25 cellular contexts compared by ENCODE assay signal in the genomic region with DNA sequence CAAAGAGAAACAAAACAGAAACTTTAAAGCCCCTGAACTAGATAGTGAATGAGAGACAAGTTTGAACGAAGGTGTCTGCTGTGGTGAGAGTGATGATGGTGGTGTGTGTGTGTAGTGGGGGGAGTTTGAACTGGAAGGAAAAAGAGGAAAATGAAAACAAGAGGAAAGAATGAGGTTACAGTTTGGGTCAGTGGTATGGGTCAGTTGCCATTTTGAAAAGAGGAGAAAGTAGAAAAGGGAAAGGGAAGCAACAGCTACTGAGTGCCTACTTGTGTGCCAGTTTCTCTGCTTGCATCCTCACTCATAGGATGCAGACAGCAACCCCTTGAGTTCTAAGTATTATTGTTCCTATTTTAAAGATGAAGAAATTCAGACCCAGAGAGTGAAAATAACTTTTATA. TPM values are rescaled to one million over a fixed set of nuclear protein-coding genes. Genes with fewer than 3 reads are reported as not detected.
"Had no signal": no experiment of that assay in that cellular context is flagged by ENCODE, and none has a peak within 500 bp of the region (broad histone marks: within the 10 kb centered on the region; RNA-seq: fewer than 3 reads in every experiment).

No MANE protein-coding gene starts in this region.

- H3K9ac ChIP-seq: KMS-11, SK-N-SH had no signal

- H3K4me1 Mint-ChIP-seq: T-cell had no signal

- H3K27ac ChIP-seq: KMS-11, RWPE1 had no signal

- H3K9me2 ChIP-seq: SK-N-SH had no signal

- H3K9me3 ChIP-seq: SK-N-SH had no signal

- ATAC-seq: Panc1, PC-3, T-cell had no signal

- DNase-seq: IMR-90, Kasumi-1, MM.1S, NCI-H1092 treated with DMSO at 0.1 percent for 48 hours, NCI-H1436, NCI-H187, NCI-H2029, NCI-H2081 treated with DMSO at 0.1 percent for 48 hours, NCI-H2171, NCI-H226, NCI-H446, NCI-H510A, NCI-H524 treated with DMSO at 0.1 percent for 48 hours, NCI-H69, NCI-H774, PC-3, SHP77, SK-N-SH, SW 1271, T-cell had no signal

- H3K36me3 Mint-ChIP-seq: T-cell had no signal

- H3K27ac Mint-ChIP-seq: T-cell had no signal

- H3K4me3 Mint-ChIP-seq: T-cell had no signal

- H3K4me2 ChIP-seq: KMS-11, SK-N-SH had no signal

- H3K9me3 Mint-ChIP-seq: T-cell had no signal

RNA-seq across cellular contexts. Expression of a gene that starts 26.0 kb away (rescaled TPM):
- total RNA-seq: OCI-LY7, SK-MEL-5 had no signal
